ENCODE assay signal across 1 cellular context in the genomic region with DNA sequence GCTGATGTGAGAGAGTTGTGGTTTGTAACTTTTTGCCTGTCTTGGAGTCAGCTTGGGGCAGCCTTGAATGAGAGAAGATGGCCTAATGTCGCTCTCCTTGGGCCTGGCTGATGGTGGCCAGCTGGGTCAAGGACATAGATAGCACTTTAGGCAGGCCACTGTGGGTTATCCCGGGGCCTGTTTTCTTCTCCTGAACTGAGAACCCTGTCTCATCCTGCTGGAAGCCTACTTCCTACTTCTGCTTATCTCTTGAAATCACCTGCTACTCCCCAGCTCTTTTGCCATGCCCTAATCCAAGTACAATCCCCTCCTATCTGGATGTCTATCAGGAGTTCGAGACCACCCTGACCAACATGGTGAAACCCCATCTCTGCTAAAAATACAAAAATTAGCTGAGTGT.
TF ChIP-seq lines count a peak whose summit lies in the region.

No MANE protein-coding gene starts in this region.

TF ChIP-seq in GM12878, 131 proteins besides CTCF, POLR2A, EP300 and RAD21:
- TF ChIP-seq RBBP5 (conservative IDR thresholded peaks at IDR 0.05) (no peak), SIX5 (IDR thresholded peaks at IDR 0.05; ENCODE audit: low read depth, low read length, severe bottlenecking) (no peak), LARP7 (IDR thresholded peaks at IDR 0.05) (no peak), TCF7 (IDR thresholded peaks at IDR 0.05; ENCODE audit: borderline replicate concordance) (no peak)
